In genomic region chr3:107710851-107711250, GRCh38 we compare ENCODE assay signal across 11 cellular contexts.
A peak's percentile ranks its signal among the peaks of the same experiment; 100 is the strongest.
DNase-seq lines count a peak whose midpoint lies in the region; ATAC-seq and TF ChIP-seq lines count a peak whose summit lies in the region.
"Had no signal": no experiment of that assay in that cellular context is flagged by ENCODE, and none has a peak within 500 bp of the region (broad histone marks: within the 10 kb centered on the region; RNA-seq: fewer than 3 reads in every experiment).

No MANE protein-coding gene starts in this region.

- H3K4me3 Mint-ChIP-seq in T-helper 17 cell: no peak overlapping the region
- H3K4me3 Mint-ChIP-seq: activated naive CD8-positive, alpha-beta T cell treated with anti-CD3 and anti-CD28 coated beads for 36 hours had no signal

- H3K27me3 ChIP-seq in right atrium auricular region: no peaks in the 10 kb centered on the region
- H3K27me3 ChIP-seq in testis: no peaks in the 10 kb centered on the region

- TF ChIP-seq CTCF in astrocyte of the cerebellum (IDR thresholded peaks at IDR 0.05; ENCODE audit: low read depth, low read length, missing control alignments) (no peak), right atrium auricular region (IDR thresholded peaks at IDR 0.05) (no peak), testis (IDR thresholded peaks at IDR 0.05) (no peak)

- no peak for TF ChIP-seq POLR2A in testis (IDR thresholded peaks at IDR 0.05)

- no peak overlapping the region for H3K4me3 ChIP-seq in astrocyte of the cerebellum (ENCODE audit: low read depth, low read length)
- H3K4me3 ChIP-seq in right atrium auricular region: no peak overlapping the region
- no peak overlapping the region for H3K4me3 ChIP-seq in testis

- H3K36me3 ChIP-seq in right atrium auricular region (no peaks in the 10 kb centered on the region), testis (ENCODE audit: low read depth, missing control alignments) (no peaks in the 10 kb centered on the region)

- peaks cover 18% of the 10 kb centered on the region for H3K36me3 Mint-ChIP-seq in T-helper 17 cell (ENCODE audit: low read depth)

- DNase-seq in HCEC 1CT (peak; percentile 24), astrocyte of the cerebellum (ENCODE audit: low read depth) (peak; percentile 12), right atrium auricular region (ENCODE audit: low spot score) (peak; percentile 65), testis (peak; percentile 69), T-helper 17 cell (no peak), MV-4-11 (lab: John Stamatoyannopoulos, UW) (no peak)
- no peak for DNase-seq in NK-92 treated with Interleukin-12 subunit alpha and Interleukin-12 subunit beta, amount 100 ng/mL, for 24 hours (lab: John Stamatoyannopoulos, UW)
- DNase-seq: activated CD4-positive, alpha-beta T cell treated with anti-CD3 and anti-CD28 coated beads for 48 hours; activated naive CD8-positive, alpha-beta T cell treated with anti-CD3 and anti-CD28 coated beads for 36 hours; midbrain; NCI-H146 had no signal

- peaks cover 0 to 9% of the 10 kb centered on the region in 2 donors for H3K4me1 ChIP-seq in right atrium auricular region
- peaks cover 3% of the 10 kb centered on the region for H3K4me1 ChIP-seq in testis

- 44% methylated on average over 5 of the region's 5 CpGs for WGBS in testis, 2 donors

- H3K9me3 ChIP-seq in right atrium auricular region (no peaks in the 10 kb centered on the region), testis (no peaks in the 10 kb centered on the region), T-helper 17 cell (ENCODE audit: control insufficient read depth, low read length, poor library complexity, severe bottlenecking) (no peaks in the 10 kb centered on the region)

- H3K4me1 Mint-ChIP-seq in T-helper 17 cell: peaks cover 15% of the 10 kb centered on the region

- no peaks in the 10 kb centered on the region for H3K27me3 Mint-ChIP-seq in T-helper 17 cell
- H3K27me3 Mint-ChIP-seq: activated naive CD8-positive, alpha-beta T cell treated with anti-CD3 and anti-CD28 coated beads for 36 hours had no signal

- intact Hi-C loops in testis (cut with DNase I; ENCODE audit: low total_unique reads): no loop called here

- in situ Hi-C loops in astrocyte of the cerebellum (cut with HindIII; ENCODE audit: low sequenced_read_pairs): no loop called here

- H3K27ac ChIP-seq in right atrium auricular region: no peak overlapping the region
- no peak overlapping the region for H3K27ac ChIP-seq in testis

- H3K27ac Mint-ChIP-seq in T-helper 17 cell: no peak overlapping the region
- H3K27ac Mint-ChIP-seq: activated naive CD8-positive, alpha-beta T cell treated with anti-CD3 and anti-CD28 coated beads for 36 hours had no signal

- no peak for ATAC-seq in T-helper 17 cell

Comparison
In these comparisons a context has a peak if more than half of its experiments do, and no peak if none do; other contexts are left out.
1. DNase-seq: peak in HCEC 1CT (single experiment), astrocyte of the cerebellum (single experiment), right atrium auricular region (single experiment) and testis (single experiment); none in T-helper 17 cell (0 of 3), NK-92 treated with Interleukin-12 subunit alpha and Interleukin-12 subunit beta, amount 100 ng/mL, for 24 hours (single experiment) and MV-4-11 (single experiment).